In the genomic region with DNA sequence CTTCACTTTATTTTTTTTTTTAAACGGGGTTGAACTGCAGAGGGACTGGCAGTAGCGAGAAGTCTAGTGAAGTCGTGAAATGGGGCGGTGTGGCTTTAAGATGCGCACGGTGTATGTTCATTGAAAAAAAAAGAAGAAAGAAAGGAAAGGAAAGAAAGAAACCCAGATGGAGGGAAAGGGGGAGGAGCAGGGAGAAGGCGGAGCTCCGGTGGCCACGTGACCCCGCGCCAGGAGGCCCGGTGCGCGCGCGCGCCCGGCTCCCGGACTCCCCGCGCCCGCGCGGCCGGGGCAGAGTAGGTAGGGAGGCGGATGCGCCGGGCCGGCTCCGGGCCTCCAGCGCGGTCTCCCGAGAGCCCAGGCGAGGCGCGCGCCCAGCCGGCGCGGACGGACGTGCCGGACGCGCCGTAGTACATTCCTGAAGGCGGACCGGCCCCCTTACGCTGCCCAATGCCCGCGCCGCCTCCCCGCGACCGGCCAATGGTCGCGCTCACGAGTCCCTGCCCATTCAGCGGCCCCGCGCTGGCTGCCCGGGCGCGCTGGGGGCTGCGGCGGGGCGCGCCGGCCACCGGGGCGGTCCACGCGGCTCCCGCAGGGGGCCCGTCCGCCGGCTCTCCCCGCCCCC, we compare ENCODE assay signal across 8 cellular contexts. TPM values are rescaled to one million over a fixed set of nuclear protein-coding genes. Genes with fewer than 3 reads are reported as not detected.
A peak's percentile ranks its signal among the peaks of the same experiment; 100 is the strongest.
DNase-seq lines count a peak whose midpoint lies in the region; ATAC-seq and TF ChIP-seq lines count a peak whose summit lies in the region.

No MANE protein-coding gene starts in this region.

- ATAC-seq in GM19324 (IDR thresholded peaks at IDR 0.05; ENCODE audit: low FRiP score, unreplicated experiment), result peak; percentile 48
- peak; percentile 31 for ATAC-seq in HG03469 (IDR thresholded peaks at IDR 0.05; ENCODE audit: unreplicated experiment)

- DNase-seq in NCI-H526 (lab: John Stamatoyannopoulos, UW) (peak; percentile 70 to 92), dermis blood vessel endothelial cell (peak; percentile 95)
- peak; percentile 85 to 90 for DNase-seq in activated CD4-positive, alpha-beta T cell treated with anti-CD3 and anti-CD28 coated beads, Interleukin-2, amount 50 U/mL, for 48 hours
- DNase-seq in stimulated activated CD4-positive, alpha-beta T cell treated with anti-CD3 and anti-CD28 coated beads, Interleukin-2, amount 100 ng/mL, for 24 hours, result peak; percentile 85 to 87

- peaks cover 49% of the 10 kb centered on the region for H3K4me1 ChIP-seq in BLaER1
- H3K4me1 ChIP-seq in liver (ENCODE audit: control insufficient read depth in 4 of 4, insufficient read depth in 4 of 4, low read length in 3 of 4), result peaks cover 3 to 30% (median 17%) of the 10 kb centered on the region in 4 donors

- no peaks in the 10 kb centered on the region for H3K36me3 ChIP-seq in BLaER1
- no peaks in the 10 kb centered on the region for H3K36me3 ChIP-seq in liver (ENCODE audit: control insufficient read depth in 4 of 4, insufficient read depth in 3 of 4, low read depth in 1 of 4, low read length in 3 of 4)

- peak overlapping the region; percentile 90 for H3K4me3 ChIP-seq in BLaER1
- H3K4me3 ChIP-seq in liver (ENCODE audit: low read depth in 1 of 3, low read length in 3 of 3), result peak overlapping the region; percentile 53 to 84 (median 71)

- no peak for TF ChIP-seq RAD21 in liver (IDR thresholded peaks at IDR 0.05)

- peak overlapping the region; percentile 91 for H3K9ac ChIP-seq in BLaER1
- H3K9ac ChIP-seq in liver (ENCODE audit: low read depth in 1 of 2, low read length in 2 of 2), result peak overlapping the region; percentile 10 to 78

- peak overlapping the region; percentile 89 for H3K4me2 ChIP-seq in BLaER1

- no peaks in the 10 kb centered on the region for H3K9me3 ChIP-seq in BLaER1
- H3K9me3 ChIP-seq in liver (ENCODE audit: control insufficient read depth in 4 of 4, low read length in 3 of 4), result no peaks in the 10 kb centered on the region

- WGBS in liver, result under 1% methylated on average over 78 of the region's 78 CpGs

- no peak for TF ChIP-seq CTCF in liver (IDR thresholded peaks at IDR 0.05; ENCODE audit: low read depth, low read length, missing input control)

- H3K27ac ChIP-seq in BLaER1 (peak overlapping the region; percentile 96), liver (ENCODE audit: low read depth in 1 of 2, low read length in 2 of 2) (peak overlapping the region; percentile 78 to 97)

- peaks cover 66% of the 10 kb centered on the region for H3K27me3 ChIP-seq in BLaER1
- H3K27me3 ChIP-seq in liver (ENCODE audit: control insufficient read depth in 4 of 4, insufficient read depth in 4 of 4, low read length in 3 of 4), result no peaks in the 10 kb centered on the region

- no peaks in the 10 kb centered on the region; the same call in 1 of the 2 replicates for H4K20me1 ChIP-seq in BLaER1

TF ChIP-seq in liver, 16 proteins besides CTCF, POLR2A, EP300 and RAD21:
- TF ChIP-seq YY1 (IDR thresholded peaks at IDR 0.05), result no peak
- TF ChIP-seq, protein P1, sequence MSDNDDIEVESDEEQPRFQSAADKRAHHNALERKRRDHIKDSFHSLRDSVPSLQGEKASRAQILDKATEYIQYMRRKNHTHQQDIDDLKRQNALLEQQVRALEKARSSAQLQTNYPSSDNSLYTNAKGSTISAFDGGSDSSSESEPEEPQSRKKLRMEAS (IDR thresholded peaks at IDR 0.05), result peak; percentile 51
- TF ChIP-seq HNF4G (IDR thresholded peaks at IDR 0.05), result no peak
- TF ChIP-seq, protein P2, sequence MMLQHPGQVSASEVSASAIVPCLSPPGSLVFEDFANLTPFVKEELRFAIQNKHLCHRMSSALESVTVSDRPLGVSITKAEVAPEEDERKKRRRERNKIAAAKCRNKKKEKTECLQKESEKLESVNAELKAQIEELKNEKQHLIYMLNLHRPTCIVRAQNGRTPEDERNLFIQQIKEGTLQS (IDR thresholded peaks at IDR 0.05), result no peak
- no peak for TF ChIP-seq RXRA (IDR thresholded peaks at IDR 0.05)
- TF ChIP-seq, protein P3, sequence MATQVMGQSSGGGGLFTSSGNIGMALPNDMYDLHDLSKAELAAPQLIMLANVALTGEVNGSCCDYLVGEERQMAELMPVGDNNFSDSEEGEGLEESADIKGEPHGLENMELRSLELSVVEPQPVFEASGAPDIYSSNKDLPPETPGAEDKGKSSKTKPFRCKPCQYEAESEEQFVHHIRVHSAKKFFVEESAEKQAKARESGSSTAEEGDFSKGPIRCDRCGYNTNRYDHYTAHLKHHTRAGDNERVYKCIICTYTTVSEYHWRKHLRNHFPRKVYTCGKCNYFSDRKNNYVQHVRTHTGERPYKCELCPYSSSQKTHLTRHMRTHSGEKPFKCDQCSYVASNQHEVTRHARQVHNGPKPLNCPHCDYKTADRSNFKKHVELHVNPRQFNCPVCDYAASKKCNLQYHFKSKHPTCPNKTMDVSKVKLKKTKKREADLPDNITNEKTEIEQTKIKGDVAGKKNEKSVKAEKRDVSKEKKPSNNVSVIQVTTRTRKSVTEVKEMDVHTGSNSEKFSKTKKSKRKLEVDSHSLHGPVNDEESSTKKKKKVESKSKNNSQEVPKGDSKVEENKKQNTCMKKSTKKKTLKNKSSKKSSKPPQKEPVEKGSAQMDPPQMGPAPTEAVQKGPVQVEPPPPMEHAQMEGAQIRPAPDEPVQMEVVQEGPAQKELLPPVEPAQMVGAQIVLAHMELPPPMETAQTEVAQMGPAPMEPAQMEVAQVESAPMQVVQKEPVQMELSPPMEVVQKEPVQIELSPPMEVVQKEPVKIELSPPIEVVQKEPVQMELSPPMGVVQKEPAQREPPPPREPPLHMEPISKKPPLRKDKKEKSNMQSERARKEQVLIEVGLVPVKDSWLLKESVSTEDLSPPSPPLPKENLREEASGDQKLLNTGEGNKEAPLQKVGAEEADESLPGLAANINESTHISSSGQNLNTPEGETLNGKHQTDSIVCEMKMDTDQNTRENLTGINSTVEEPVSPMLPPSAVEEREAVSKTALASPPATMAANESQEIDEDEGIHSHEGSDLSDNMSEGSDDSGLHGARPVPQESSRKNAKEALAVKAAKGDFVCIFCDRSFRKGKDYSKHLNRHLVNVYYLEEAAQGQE (IDR thresholded peaks at IDR 0.05), result peak; percentile 18
- TF ChIP-seq NR2F2 (IDR thresholded peaks at IDR 0.05), result no peak
- no peak for TF ChIP-seq FOXA1 (IDR thresholded peaks at IDR 0.05)
- TF ChIP-seq JUND (IDR thresholded peaks at IDR 0.05), result no peak
- TF ChIP-seq GABPA (IDR thresholded peaks at IDR 0.05 in 1 of 2, conservative IDR thresholded peaks at IDR 0.05 in 1 of 2), result no peak
- no peak for TF ChIP-seq HNF4A (conservative IDR thresholded peaks at IDR 0.05)

RNA-seq across cellular contexts. Expression of a gene that starts 6.0 kb away (rescaled TPM):
- total RNA-seq in dermis blood vessel endothelial cell (3.4 and 6.9 TPM in 2 replicates), liver (1 to 10 TPM; 1.7 to 2.5 TPM)
- 1 to 10 TPM; 1.2 to 5.0 TPM for polyA plus RNA-seq in liver

Comparison
In these comparisons a context has a peak if more than half of its experiments do, and no peak if none do; other contexts are left out.
1. Peak in every context shown above with its lines: DNase-seq, ATAC-seq, H3K4me3 ChIP-seq and H3K27ac ChIP-seq.